29 cellular contexts compared by ENCODE assay signal in genomic region chr6:86756623-86757246, GRCh38.
"Had no signal": no experiment of that assay in that cellular context is flagged by ENCODE, and none has a peak within 500 bp of the region (broad histone marks: within the 10 kb centered on the region; RNA-seq: fewer than 3 reads in every experiment).

No MANE protein-coding gene starts in this region.

- H3K9ac ChIP-seq: SK-N-SH had no signal

- H3K4me3 ChIP-seq: cardiac muscle cell, MG63, Peyer's patch, SJCRH30 had no signal

- DNase-seq: activated CD4-positive, alpha-beta memory T cell treated with anti-CD3 and anti-CD28 coated beads, Interleukin-2, amount 10 ng/mL, durations not matched to agents 7 days and 5 days; activated CD4-positive, alpha-beta T cell treated with anti-CD3 and anti-CD28 coated beads for 36 hours; activated CD4-positive, alpha-beta T cell treated with anti-CD3 and anti-CD28 coated beads, Interleukin-2, amount 50 U/mL, for 1 hour; activated gamma-delta T cell; activated naive CD4-positive, alpha-beta T cell treated with anti-CD3 and anti-CD28 coated beads for 36 hours; activated T-cell treated with anti-CD3 and anti-CD28 coated beads for 4 hours; activated T-cell treated with anti-CD3 and anti-CD28 coated beads, Interleukin-2, amount 50 U/mL, for 48 hours; amygdala; brain microvascular endothelial cell; MG63; MV-4-11; NCI-H1092 treated with DMSO at 0.1 percent for 48 hours; NCI-H1417 treated with DMSO at 0.1 percent for 48 hours; NCI-H1694 treated with DMSO at 0.1 percent for 48 hours; NCI-H2029 treated with DMSO at 0.1 percent for 48 hours; NCI-H345; NCI-H510A; NCI-H526 treated with DMSO at 0.1 percent for 48 hours; NCI-H82; Peyer's patch; Right ventricle myocardium superior; SJCRH30; SK-N-SH; T-helper 1 cell had no signal

- H3K4me3 Mint-ChIP-seq: activated CD4-positive, alpha-beta memory T cell treated with anti-CD3 and anti-CD28 coated beads, Interleukin-2, amount 10 ng/mL, durations not matched to agents 7 days and 5 days; activated CD4-positive, alpha-beta T cell treated with anti-CD3 and anti-CD28 coated beads for 36 hours; activated naive CD4-positive, alpha-beta T cell treated with anti-CD3 and anti-CD28 coated beads for 36 hours; activated naive CD8-positive, alpha-beta T cell; activated T-helper 17 cell treated with anti-CD3 and anti-CD28 coated beads, Interleukin-2, amount 50 U/mL, for 72 hours had no signal

- H3K27me3 Mint-ChIP-seq: activated CD4-positive, alpha-beta memory T cell treated with anti-CD3 and anti-CD28 coated beads, Interleukin-2, amount 10 ng/mL, durations not matched to agents 7 days and 5 days; activated CD4-positive, alpha-beta T cell treated with anti-CD3 and anti-CD28 coated beads for 36 hours; activated naive CD8-positive, alpha-beta T cell had no signal

- H3K4me1 Mint-ChIP-seq: activated CD4-positive, alpha-beta memory T cell treated with anti-CD3 and anti-CD28 coated beads, Interleukin-2, amount 10 ng/mL, durations not matched to agents 7 days and 5 days; activated CD4-positive, alpha-beta T cell treated with anti-CD3 and anti-CD28 coated beads for 36 hours; activated T-helper 17 cell treated with anti-CD3 and anti-CD28 coated beads, Interleukin-2, amount 50 U/mL, for 72 hours had no signal

- H3K4me2 ChIP-seq: SK-N-SH had no signal

- H3K36me3 Mint-ChIP-seq: activated naive CD8-positive, alpha-beta T cell had no signal

- H3K27ac ChIP-seq: brain microvascular endothelial cell, cardiac muscle cell, Peyer's patch, RWPE1, SJCRH30, VCaP had no signal

- H3K36me3 ChIP-seq: brain microvascular endothelial cell, cardiac muscle cell, MG63, Peyer's patch, SJCRH30 had no signal

- ATAC-seq: activated CD4-positive, alpha-beta T cell treated with anti-CD3 and anti-CD28 coated beads for 36 hours; activated T-helper 17 cell treated with anti-CD3 and anti-CD28 coated beads, Interleukin-2, amount 50 U/mL, for 72 hours had no signal

- H3K9me2 ChIP-seq: SK-N-SH had no signal

- H3K9me3 ChIP-seq: MG63, SJCRH30, SK-N-SH had no signal

- H3K27ac Mint-ChIP-seq: activated CD4-positive, alpha-beta memory T cell treated with anti-CD3 and anti-CD28 coated beads, Interleukin-2, amount 10 ng/mL, durations not matched to agents 7 days and 5 days; activated CD4-positive, alpha-beta T cell treated with anti-CD3 and anti-CD28 coated beads for 36 hours; activated naive CD4-positive, alpha-beta T cell treated with anti-CD3 and anti-CD28 coated beads for 36 hours; activated naive CD8-positive, alpha-beta T cell; activated T-helper 17 cell treated with anti-CD3 and anti-CD28 coated beads, Interleukin-2, amount 50 U/mL, for 72 hours had no signal

- H3K4me1 ChIP-seq: Peyer's patch, SJCRH30 had no signal

- H3K27me3 ChIP-seq: brain microvascular endothelial cell, cardiac muscle cell, MG63, Peyer's patch, SJCRH30 had no signal
